37 cellular contexts compared by ENCODE assay signal in the genomic region with DNA sequence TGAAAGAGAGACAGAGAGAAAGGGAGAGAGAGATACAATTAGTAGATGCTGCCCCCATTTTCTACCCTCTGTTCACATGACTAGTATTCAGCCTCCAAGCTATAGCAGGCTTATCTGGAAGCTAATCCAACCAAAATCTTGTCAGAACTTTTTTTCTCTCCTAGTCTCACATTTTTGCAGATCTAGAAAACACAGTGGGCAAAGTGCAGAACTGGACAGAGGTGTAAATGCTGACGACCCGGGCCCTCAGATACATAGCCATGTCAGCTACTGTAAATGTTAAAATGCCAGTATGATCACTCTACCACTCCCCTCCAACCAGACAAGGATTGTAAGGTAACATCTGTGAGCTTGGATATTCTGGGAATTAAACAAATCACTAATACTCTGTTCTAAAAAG. TPM values are rescaled to one million over a fixed set of nuclear protein-coding genes. Genes with fewer than 3 reads are reported as not detected.
"Had no signal": no experiment of that assay in that cellular context is flagged by ENCODE, and none has a peak within 500 bp of the region (broad histone marks: within the 10 kb centered on the region; RNA-seq: fewer than 3 reads in every experiment).

No MANE protein-coding gene starts in this region.

- H3K36me3 ChIP-seq: MG63 had no signal

- H3K9me3 ChIP-seq: MG63 had no signal

- H3K27ac ChIP-seq: KMS-11 had no signal

- H3K4me3 ChIP-seq: MG63 had no signal

- H3K27me3 ChIP-seq: MG63 had no signal

- H3K9ac ChIP-seq: KMS-11 had no signal

- DNase-seq: Karpas-422, Kasumi-1, MG63, MM.1S, MV-4-11, NCI-H1048, NCI-H1092, NCI-H1092 treated with DMSO at 0.1 percent for 48 hours, NCI-H1105, NCI-H1105 treated with DMSO at 0.1 percent for 48 hours, NCI-H1417, NCI-H1417 treated with DMSO at 0.1 percent for 48 hours, NCI-H1436, NCI-H1436 treated with DMSO at 0.1 percent for 48 hours, NCI-H146, NCI-H1694, NCI-H1694 treated with DMSO at 0.1 percent for 48 hours, NCI-H187, NCI-H187 treated with DMSO at 0.1 percent for 48 hours, NCI-H1930, NCI-H2029, NCI-H2029 treated with DMSO at 0.1 percent for 48 hours, NCI-H2081, NCI-H2081 treated with DMSO at 0.1 percent for 48 hours, NCI-H2107, NCI-H2171, NCI-H2171 treated with DMSO at 0.1 percent for 48 hours, NCI-H2227 treated with DMSO at 0.1 percent for 48 hours, NCI-H226, NCI-H345, NCI-H446, NCI-H446 treated with DMSO at 0.1 percent for 48 hours, NCI-H510A had no signal

- H3K4me2 ChIP-seq: KMS-11 had no signal

RNA-seq across cellular contexts. Expression of a gene that starts 34.3 kb away (rescaled TPM):
- total RNA-seq: LHCN-M2, M059J, NCI-H460 had no signal
